ENCODE assay signal across 22 cellular contexts in the genomic region with DNA sequence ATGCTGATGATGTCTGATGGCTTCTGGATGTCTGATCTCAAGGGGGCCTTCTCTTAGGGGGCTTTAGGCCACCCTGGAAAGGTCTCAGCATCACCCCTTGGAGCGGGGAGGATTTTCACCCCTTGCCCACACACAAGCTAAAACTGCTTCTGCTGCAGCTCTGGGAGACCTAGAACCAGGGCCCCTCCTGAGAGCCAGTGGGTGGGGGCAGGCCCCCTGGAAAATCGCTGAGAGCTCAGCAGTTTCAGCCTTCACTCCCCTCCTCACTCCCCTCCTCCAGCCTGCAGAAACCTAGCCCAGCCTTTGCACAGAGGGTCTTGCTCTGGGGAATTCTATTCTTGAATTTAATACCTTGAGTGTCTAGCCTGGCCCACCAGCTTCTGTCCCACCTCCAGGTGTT. TPM values are rescaled to one million over a fixed set of nuclear protein-coding genes. Genes with fewer than 3 reads are reported as not detected.
DNase-seq lines count a peak whose midpoint lies in the region; ATAC-seq and TF ChIP-seq lines count a peak whose summit lies in the region.
"Had no signal": no experiment of that assay in that cellular context is flagged by ENCODE, and none has a peak within 500 bp of the region (broad histone marks: within the 10 kb centered on the region; RNA-seq: fewer than 3 reads in every experiment).

No MANE protein-coding gene starts in this region.

- no peaks in the 10 kb centered on the region for H3K27me3 Mint-ChIP-seq in T-helper 2 cell treated with Interferon-gamma antibody and Interleukin-4, amounts not matched to agents 5 μg/mL and 100 μg/mL, for 36 hours (ENCODE audit: low read depth)
- no peaks in the 10 kb centered on the region for H3K27me3 Mint-ChIP-seq in CD4-positive, CD25-positive, alpha-beta regulatory T cell
- no peaks in the 10 kb centered on the region for H3K27me3 Mint-ChIP-seq in activated CD8-positive, alpha-beta T cell treated with anti-CD3 and anti-CD28 coated beads, Interleukin-2, amount 10 ng/mL, durations not matched to agents 7 days and 5 days (ENCODE audit: low read depth)
- peaks cover 30% of the 10 kb centered on the region for H3K27me3 Mint-ChIP-seq in dendritic cell treated with granulocyte-macrophage colony-stimulating factor and Interleukin-4, amounts not matched to agents 40 ng/mL and 50 ng/mL, for 4 days

- no peak for TF ChIP-seq POLR2A in esophagus squamous epithelium (IDR thresholded peaks at IDR 0.05)

- H3K27ac ChIP-seq in CD4-positive, CD25-positive, alpha-beta regulatory T cell (ENCODE audit: insufficient read depth, low read length, poor library complexity, severe bottlenecking) = peak overlapping the region; percentile 89
- H3K27ac ChIP-seq in esophagus squamous epithelium = no peak overlapping the region
- H3K27ac ChIP-seq: C4-2B, coronary artery, thyroid gland had no signal

- H3K9me3 ChIP-seq in CD4-positive, CD25-positive, alpha-beta regulatory T cell (ENCODE audit: control insufficient read depth in 2 of 2, low read length in 2 of 2) = no peaks in the 10 kb centered on the region
- H3K9me3 ChIP-seq in esophagus squamous epithelium = no peaks in the 10 kb centered on the region
- H3K9me3 ChIP-seq: thyroid gland had no signal

- peak overlapping the region; percentile 96 for H3K4me3 Mint-ChIP-seq in T-helper 2 cell treated with Interferon-gamma antibody and Interleukin-4, amounts not matched to agents 5 μg/mL and 100 μg/mL, for 36 hours
- peak overlapping the region in 2 of 4 donors; percentile 45 for H3K4me3 Mint-ChIP-seq in CD4-positive, CD25-positive, alpha-beta regulatory T cell
- H3K4me3 Mint-ChIP-seq in activated CD8-positive, alpha-beta T cell treated with anti-CD3 and anti-CD28 coated beads, Interleukin-2, amount 10 ng/mL, durations not matched to agents 7 days and 5 days = no peak overlapping the region
- no peak overlapping the region for H3K4me3 Mint-ChIP-seq in dendritic cell treated with granulocyte-macrophage colony-stimulating factor and Interleukin-4, amounts not matched to agents 40 ng/mL and 50 ng/mL, for 4 days
- H3K4me3 Mint-ChIP-seq: WTC11 had no signal

- POLR2A ChIA-PET in activated CD8-positive, alpha-beta T cell treated with anti-CD3 and anti-CD28 coated beads, Interleukin-2, amount 10 ng/mL, durations not matched to agents 7 days and 5 days (lab: Charles Lee) = interaction anchor here (0.7 to 1.5 kb wide), 3 partner anchors 26 to 53 kb away, joined by 3 read pairs; no protein-coding TSS in a partner anchor

- H3K4me1 ChIP-seq in CD4-positive, CD25-positive, alpha-beta regulatory T cell (ENCODE audit: control insufficient read depth, insufficient read depth, low read length, poor library complexity, severe bottlenecking) = peaks cover 75% of the 10 kb centered on the region
- peaks cover 0 to 12% (median 6%) of the 10 kb centered on the region in 3 donors for H3K4me1 ChIP-seq in esophagus squamous epithelium
- H3K4me1 ChIP-seq: thyroid gland had no signal

- CTCF ChIA-PET in activated CD8-positive, alpha-beta T cell treated with anti-CD3 and anti-CD28 coated beads, Interleukin-2, amount 10 ng/mL, durations not matched to agents 7 days and 5 days (lab: Charles Lee) = interaction anchor here (0.6 kb wide), 1 partner anchor 46 kb away, joined by 3 read pairs; no protein-coding TSS in a partner anchor

- 40 to 80% methylated on average over 1 of the region's 2 CpGs for WGBS in esophagus squamous epithelium, 2 donors

- no peaks in the 10 kb centered on the region for H3K9me3 Mint-ChIP-seq in T-helper 2 cell treated with Interferon-gamma antibody and Interleukin-4, amounts not matched to agents 5 μg/mL and 100 μg/mL, for 36 hours
- peaks cover 0 to 1% (median 0%) of the 10 kb centered on the region in 7 donors for H3K9me3 Mint-ChIP-seq in CD4-positive, CD25-positive, alpha-beta regulatory T cell
- no peaks in the 10 kb centered on the region for H3K9me3 Mint-ChIP-seq in activated CD8-positive, alpha-beta T cell treated with anti-CD3 and anti-CD28 coated beads, Interleukin-2, amount 10 ng/mL, durations not matched to agents 7 days and 5 days (ENCODE audit: insufficient read depth)
- no peaks in the 10 kb centered on the region for H3K9me3 Mint-ChIP-seq in dendritic cell treated with granulocyte-macrophage colony-stimulating factor and Interleukin-4, amounts not matched to agents 40 ng/mL and 50 ng/mL, for 4 days
- H3K9me3 Mint-ChIP-seq: WTC11 had no signal

- H3K27ac Mint-ChIP-seq in T-helper 2 cell treated with Interferon-gamma antibody and Interleukin-4, amounts not matched to agents 5 μg/mL and 100 μg/mL, for 36 hours = peak overlapping the region; percentile 99
- H3K27ac Mint-ChIP-seq in CD4-positive, CD25-positive, alpha-beta regulatory T cell = peak overlapping the region; percentile 88 to 99 (median 99)
- peak overlapping the region; percentile 77 for H3K27ac Mint-ChIP-seq in activated CD8-positive, alpha-beta T cell treated with anti-CD3 and anti-CD28 coated beads, Interleukin-2, amount 10 ng/mL, durations not matched to agents 7 days and 5 days
- peak overlapping the region; percentile 40 for H3K27ac Mint-ChIP-seq in dendritic cell treated with granulocyte-macrophage colony-stimulating factor and Interleukin-4, amounts not matched to agents 40 ng/mL and 50 ng/mL, for 4 days
- H3K27ac Mint-ChIP-seq: WTC11 had no signal

- no peak for DNase-seq in T-helper 2 cell treated with Interferon-gamma antibody and Interleukin-4, amounts not matched to agents 5 μg/mL and 100 μg/mL, for 36 hours (ENCODE audit: low spot score)
- no peak for DNase-seq in T-helper 2 cell
- no peak for DNase-seq in CD4-positive, CD25-positive, alpha-beta regulatory T cell
- no peak for DNase-seq in activated CD8-positive, alpha-beta T cell treated with anti-CD3 and anti-CD28 coated beads, Interleukin-2, amount 10 ng/mL, durations not matched to agents 7 days and 5 days
- no peak for DNase-seq in esophagus squamous epithelium (lab: John Stamatoyannopoulos, UW)
- DNase-seq in NAMALWA (ENCODE audit: low spot score) = no peak
- DNase-seq: DMS79, hypothalamus, kidney, mesenchymal stem cell, NCI-H1417, NCI-H526, SHP77 had no signal

- peaks cover 69% of the 10 kb centered on the region for H3K36me3 Mint-ChIP-seq in T-helper 2 cell treated with Interferon-gamma antibody and Interleukin-4, amounts not matched to agents 5 μg/mL and 100 μg/mL, for 36 hours (ENCODE audit: low read depth)
- peaks cover 38% of the 10 kb centered on the region for H3K36me3 Mint-ChIP-seq in CD4-positive, CD25-positive, alpha-beta regulatory T cell
- peaks cover 73% of the 10 kb centered on the region for H3K36me3 Mint-ChIP-seq in activated CD8-positive, alpha-beta T cell treated with anti-CD3 and anti-CD28 coated beads, Interleukin-2, amount 10 ng/mL, durations not matched to agents 7 days and 5 days (ENCODE audit: low read depth)
- H3K36me3 Mint-ChIP-seq in dendritic cell treated with granulocyte-macrophage colony-stimulating factor and Interleukin-4, amounts not matched to agents 40 ng/mL and 50 ng/mL, for 4 days (ENCODE audit: low read depth) = no peaks in the 10 kb centered on the region
- H3K36me3 Mint-ChIP-seq: WTC11 had no signal

- peaks cover 33% of the 10 kb centered on the region for H3K36me3 ChIP-seq in CD4-positive, CD25-positive, alpha-beta regulatory T cell (ENCODE audit: control insufficient read depth, insufficient read depth, low read length)
- no peaks in the 10 kb centered on the region for H3K36me3 ChIP-seq in esophagus squamous epithelium
- H3K36me3 ChIP-seq: thyroid gland had no signal

- intact Hi-C loops in dendritic cell treated with granulocyte-macrophage colony-stimulating factor and Interleukin-4, amounts not matched to agents 40 ng/mL and 50 ng/mL, for 4 days (cut with micrococcal nuclease) = no loop called here
- intact Hi-C loops in esophagus squamous epithelium (cut with DNase I) = no loop called here

- H3K27me3 ChIP-seq in CD4-positive, CD25-positive, alpha-beta regulatory T cell (ENCODE audit: control insufficient read depth, insufficient read depth, low read length) = no peaks in the 10 kb centered on the region
- H3K27me3 ChIP-seq in esophagus squamous epithelium = peaks cover 0 to 32% (median 0%) of the 10 kb centered on the region in 4 donors
- H3K27me3 ChIP-seq: thyroid gland had no signal

- no peak for TF ChIP-seq CTCF in esophagus squamous epithelium (IDR thresholded peaks at IDR 0.05)

- no peak overlapping the region for H3K4me3 ChIP-seq in CD4-positive, CD25-positive, alpha-beta regulatory T cell (ENCODE audit: low read depth, low read length)
- no peak overlapping the region for H3K4me3 ChIP-seq in esophagus squamous epithelium
- H3K4me3 ChIP-seq: coronary artery, thyroid gland had no signal

- peaks cover 78% of the 10 kb centered on the region for H3K4me1 Mint-ChIP-seq in T-helper 2 cell treated with Interferon-gamma antibody and Interleukin-4, amounts not matched to agents 5 μg/mL and 100 μg/mL, for 36 hours (ENCODE audit: low read depth)
- peaks cover 19 to 90% (median 60%) of the 10 kb centered on the region in 4 donors for H3K4me1 Mint-ChIP-seq in CD4-positive, CD25-positive, alpha-beta regulatory T cell
- peaks cover 81% of the 10 kb centered on the region for H3K4me1 Mint-ChIP-seq in activated CD8-positive, alpha-beta T cell treated with anti-CD3 and anti-CD28 coated beads, Interleukin-2, amount 10 ng/mL, durations not matched to agents 7 days and 5 days (ENCODE audit: low read depth)
- H3K4me1 Mint-ChIP-seq in dendritic cell treated with granulocyte-macrophage colony-stimulating factor and Interleukin-4, amounts not matched to agents 40 ng/mL and 50 ng/mL, for 4 days (ENCODE audit: low read depth) = peaks cover 39% of the 10 kb centered on the region
- H3K4me1 Mint-ChIP-seq: WTC11 had no signal

- no peak for ATAC-seq in CD4-positive, CD25-positive, alpha-beta regulatory T cell (ENCODE audit: low read depth in 2 of 2)
- ATAC-seq in activated CD8-positive, alpha-beta T cell treated with anti-CD3 and anti-CD28 coated beads, Interleukin-2, amount 10 ng/mL, durations not matched to agents 7 days and 5 days = no peak
- ATAC-seq in GM21367 (IDR thresholded peaks at IDR 0.05; ENCODE audit: unreplicated experiment) = no peak
- ATAC-seq: WTC11 had no signal

RNA-seq across cellular contexts. Expression of gene CD6, which starts 17.2 kb away (rescaled TPM):
- 398 TPM for total RNA-seq in CD4-positive, CD25-positive, alpha-beta regulatory T cell
- 100 to 1,000 TPM; 108 to 188 (median 130) TPM for polyA plus RNA-seq in CD4-positive, CD25-positive, alpha-beta regulatory T cell
- total RNA-seq in activated CD8-positive, alpha-beta T cell treated with anti-CD3 and anti-CD28 coated beads, Interleukin-2, amount 10 ng/mL, durations not matched to agents 7 days and 5 days = 100 to 1,000 TPM; 214 to 222 TPM
- 1 to 10 TPM in 3 of 4 donors, under 1 TPM in 1; 0.79 to 4.4 (median 1.4) TPM for total RNA-seq in esophagus squamous epithelium
- total RNA-seq: A172, H1 had no signal
- polyA plus RNA-seq: neural cell had no signal

RNA-seq across cellular contexts. Expression of gene SLC15A3, which starts 36.7 kb away (rescaled TPM):
- 1.0 TPM for total RNA-seq in CD4-positive, CD25-positive, alpha-beta regulatory T cell
- under 1 TPM in 1 of 4 donors, not detected in 3; 0.43 TPM for polyA plus RNA-seq in CD4-positive, CD25-positive, alpha-beta regulatory T cell
- total RNA-seq in activated CD8-positive, alpha-beta T cell treated with anti-CD3 and anti-CD28 coated beads, Interleukin-2, amount 10 ng/mL, durations not matched to agents 7 days and 5 days = 1 to 10 TPM; 2.0 to 2.2 TPM
- total RNA-seq in esophagus squamous epithelium = 10 to 100 TPM in 2 of 4 donors, 1 to 10 TPM in 2; 4.0 to 11.5 (median 7.9) TPM
- polyA plus RNA-seq: neural cell had no signal

Comparison
In these comparisons a context has a peak if more than half of its experiments do, and no peak if none do; other contexts are left out.
1. H3K27ac Mint-ChIP-seq: peak in every context shown above with its lines; median percentile 99 in T-helper 2 cell treated with Interferon-gamma antibody and Interleukin-4, amounts not matched to agents 5 μg/mL and 100 μg/mL, for 36 hours; 99 in CD4-positive, CD25-positive, alpha-beta regulatory T cell; 77 in activated CD8-positive, alpha-beta T cell treated with anti-CD3 and anti-CD28 coated beads, Interleukin-2, amount 10 ng/mL, durations not matched to agents 7 days and 5 days; 40 in dendritic cell treated with granulocyte-macrophage colony-stimulating factor and Interleukin-4, amounts not matched to agents 40 ng/mL and 50 ng/mL, for 4 days.
2. RNA of gene CD6, which starts 17.2 kb away (total RNA-seq): 398 TPM in CD4-positive, CD25-positive, alpha-beta regulatory T cell (single experiment) and 214 to 222 TPM in activated CD8-positive, alpha-beta T cell treated with anti-CD3 and anti-CD28 coated beads, Interleukin-2, amount 10 ng/mL, durations not matched to agents 7 days and 5 days; 0.79 to 4.4 TPM in esophagus squamous epithelium; every median in the first group is over 10 times any median in the second.